In the genomic region with DNA sequence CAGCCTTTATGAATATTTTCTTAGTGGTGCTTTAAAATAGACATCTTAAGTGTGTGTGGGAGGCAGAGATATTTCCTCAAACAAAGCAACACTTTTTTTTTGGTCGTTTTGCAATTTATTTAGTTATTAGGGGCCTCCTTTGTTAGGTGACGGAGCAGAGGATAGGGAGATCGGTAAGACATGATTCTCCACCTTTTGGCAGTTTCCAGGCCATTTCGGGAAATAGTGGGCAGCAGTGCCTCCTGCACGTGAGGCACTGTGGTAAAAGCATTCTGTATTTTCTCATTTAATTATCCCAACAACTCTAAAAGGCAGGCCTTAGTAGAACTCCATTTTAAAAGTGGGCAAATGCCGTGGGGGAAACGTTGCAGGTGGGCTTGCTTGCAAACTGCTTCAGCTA, we compare ENCODE assay signal across 15 cellular contexts. TPM values are rescaled to one million over a fixed set of nuclear protein-coding genes. Genes with fewer than 3 reads are reported as not detected.
DNase-seq lines count a peak whose midpoint lies in the region; ATAC-seq and TF ChIP-seq lines count a peak whose summit lies in the region.
"Had no signal": no experiment of that assay in that cellular context is flagged by ENCODE, and none has a peak within 500 bp of the region (broad histone marks: within the 10 kb centered on the region; RNA-seq: fewer than 3 reads in every experiment).

No MANE protein-coding gene starts in this region.

- BruUV-seq in PC-3 (replicated peaks; lab: Mats Ljungman, UMichigan) = no TSS peak

- H3K36me3 ChIP-seq in ES-I3 (ENCODE audit: insufficient read depth, low read length) = no peaks in the 10 kb centered on the region
- H3K36me3 ChIP-seq in PC-3 (ENCODE audit: low read depth, low read length) = no peaks in the 10 kb centered on the region
- H3K36me3 ChIP-seq in endodermal cell (ENCODE audit: control insufficient read depth, insufficient read depth, low read length) = peaks cover 5% of the 10 kb centered on the region
- H3K36me3 ChIP-seq: neutrophil had no signal

- H3K9ac ChIP-seq in ES-I3 (ENCODE audit: low read depth, low read length) (peak overlapping the region; percentile 81), PC-3 (ENCODE audit: low read length) (peak overlapping the region; percentile 94; the same call in 1 of the 2 replicates), endodermal cell (ENCODE audit: extremely low read depth, low read length, poor library complexity, severe bottlenecking) (peak overlapping the region; percentile 92)

- CTCF ChIA-PET in PC-3 (lab: Charles Lee) = no interaction called here

- H3K27ac ChIP-seq in PC-3 (ENCODE audit: low read length) (no peak overlapping the region), endodermal cell (ENCODE audit: low read depth, low read length) (no peak overlapping the region)
- H3K27ac ChIP-seq: neutrophil had no signal

- intact Hi-C loops in PC-3 (cut with micrococcal nuclease) = loop anchor here (5.0 kb wide), 1 partner anchor 42 kb away; no protein-coding TSS in a partner anchor

- H3K27me3 Mint-ChIP-seq in endodermal cell (ENCODE audit: insufficient read depth) (peaks cover 4% of the 10 kb centered on the region), osteocyte (ENCODE audit: unreplicated experiment) (peaks cover 44% of the 10 kb centered on the region)

- H3K36me3 Mint-ChIP-seq in endodermal cell (ENCODE audit: low read depth) = peaks cover 13% of the 10 kb centered on the region
- H3K36me3 Mint-ChIP-seq in osteocyte (ENCODE audit: unreplicated experiment) = no peaks in the 10 kb centered on the region

- H3K4me3 Mint-ChIP-seq in endodermal cell (peak overlapping the region; percentile 95), osteocyte (ENCODE audit: unreplicated experiment) (peak overlapping the region; percentile 57)

- POLR2A ChIA-PET in PC-3 (lab: Charles Lee; ENCODE audit: unreplicated experiment) = no interaction called here

- ATAC-seq in PC-3 = no peak
- no peak for ATAC-seq in GM19455 (IDR thresholded peaks at IDR 0.05; ENCODE audit: unreplicated experiment)
- no peak for ATAC-seq in HG02763 (IDR thresholded peaks at IDR 0.05; ENCODE audit: unreplicated experiment)
- ATAC-seq: activated CD4-positive, CD25-positive, alpha-beta regulatory T cell treated with anti-CD3 and anti-CD28 coated beads, Interleukin-2, amount 50 U/mL, for 24 hours had no signal

- peak overlapping the region; percentile 85 for H3K4me2 ChIP-seq in PC-3 (ENCODE audit: low read length)

- no peaks in the 10 kb centered on the region for H3K9me2 ChIP-seq in PC-3 (replicated peaks; ENCODE audit: low read length)

- peaks cover 69% of the 10 kb centered on the region for H3K79me2 ChIP-seq in PC-3 (ENCODE audit: low read length)

- H2AFZ ChIP-seq in PC-3 (ENCODE audit: low read length) = no peak overlapping the region

- peaks cover 38% of the 10 kb centered on the region for H3K4me1 Mint-ChIP-seq in endodermal cell
- peaks cover 10% of the 10 kb centered on the region for H3K4me1 Mint-ChIP-seq in osteocyte (ENCODE audit: unreplicated experiment)

- no peaks in the 10 kb centered on the region for H3K9me3 ChIP-seq in ES-I3 (ENCODE audit: control insufficient read depth, insufficient read depth, low read length)
- H3K9me3 ChIP-seq in PC-3 (ENCODE audit: low read length) = no peaks in the 10 kb centered on the region
- H3K9me3 ChIP-seq in endodermal cell (ENCODE audit: control insufficient read depth, low read length) = no peaks in the 10 kb centered on the region
- H3K9me3 ChIP-seq: neutrophil had no signal

- H3K9me3 Mint-ChIP-seq in endodermal cell (no peaks in the 10 kb centered on the region), osteocyte (ENCODE audit: unreplicated experiment) (no peaks in the 10 kb centered on the region)

- H4K20me1 ChIP-seq in PC-3 (ENCODE audit: low read length) = peaks cover 21% of the 10 kb centered on the region; the same call in 1 of the 2 replicates

- TF ChIP-seq CTCF in PC-3 (conservative IDR thresholded peaks at IDR 0.05; ENCODE audit: low read depth, low read length) = no peak
- TF ChIP-seq CTCF in endodermal cell (conservative IDR thresholded peaks at IDR 0.05) = no peak
- no peak for TF ChIP-seq CTCF in osteocyte (IDR thresholded peaks at IDR 0.05)

- H3K27me3 ChIP-seq in PC-3 (ENCODE audit: low read length) (no peaks in the 10 kb centered on the region), endodermal cell (ENCODE audit: control insufficient read depth, insufficient read depth, low read length, poor library complexity, severe bottlenecking) (peaks cover 13% of the 10 kb centered on the region)

- H3K4me3 ChIP-seq in PC-3 (ENCODE audit: low read length) = peak overlapping the region; percentile 98
- H3K4me3 ChIP-seq in endodermal cell (ENCODE audit: low read length) = peak overlapping the region; percentile 85

- DNase-seq in PC-3 (no peak), endodermal cell (peak; percentile 49), osteocyte (ENCODE audit: extremely low spot score, unreplicated experiment) (no peak), C1 segment of cervical spinal cord (lab: John Stamatoyannopoulos, UW) (no peak), DMS53 (lab: John Stamatoyannopoulos, UW) (no peak)
- DNase-seq: activated effector memory CD4-positive, alpha-beta T cell treated with Interleukin-2 at 50 U/mL for 16 hours; NCI-H1092; NCI-H526 treated with DMSO at 0.1 percent for 48 hours; SHP77 treated with DMSO at 0.1 percent for 48 hours; stimulated activated CD4-positive, alpha-beta T cell treated with anti-CD3 and anti-CD28 coated beads, Interleukin-15, amount 100 ng/mL, for 24 hours had no signal

- no peaks in the 10 kb centered on the region for H3F3A ChIP-seq in PC-3 (ENCODE audit: low read length, unreplicated experiment)

- whole genome bisulfite sequencing in endodermal cell (ENCODE audit: insufficient coverage in 1 of 2, insufficient read length in 1 of 2), 2 experiments = 76 to 77% methylated on average over 6 to 7 of the region's 7 CpGs

- H3K27ac Mint-ChIP-seq in endodermal cell (peak overlapping the region; percentile 35), osteocyte (ENCODE audit: unreplicated experiment) (no peak overlapping the region)

- peaks cover 23% of the 10 kb centered on the region for H3K4me1 ChIP-seq in ES-I3 (ENCODE audit: insufficient read depth, low read length)
- peaks cover 49% of the 10 kb centered on the region for H3K4me1 ChIP-seq in PC-3 (ENCODE audit: insufficient read depth, low read length)
- H3K4me1 ChIP-seq in endodermal cell (ENCODE audit: control insufficient read depth, insufficient read depth, low read length) = no peaks in the 10 kb centered on the region

RNA-seq across cellular contexts. Expression of a gene that starts 1.9 kb away (rescaled TPM):
- total RNA-seq in PC-3 (2014; rRNA removed) = 35.4 and 45.2 TPM in 2 replicates
- 100 to 1,000 TPM; 117 to 124 TPM for total RNA-seq in endodermal cell
- polyA plus RNA-seq in endodermal cell (2013, experiment 1 of 2) = 22.9 TPM
- polyA plus RNA-seq in endodermal cell (2013, experiment 2 of 2) = 22.1 TPM
- total RNA-seq in osteocyte = 4.4 and 4.5 TPM in 2 replicates
